9 cellular contexts compared by ENCODE assay signal in genomic region chr2:112869258-112869842, GRCh38. TPM values are rescaled to one million over a fixed set of nuclear protein-coding genes. Genes with fewer than 3 reads are reported as not detected.
DNase-seq lines count a peak whose midpoint lies in the region; ATAC-seq, FAIRE-seq and TF ChIP-seq lines count a peak whose summit lies in the region.
"Had no signal": no experiment of that assay in that cellular context is flagged by ENCODE, and none has a peak within 500 bp of the region (broad histone marks: within the 10 kb centered on the region; RNA-seq: fewer than 3 reads in every experiment).

No MANE protein-coding gene starts in this region.

- peak; percentile 22 for DNase-seq in GM12865 (ENCODE audit: low read depth)
- DNase-seq in NCI-H2029 (lab: John Stamatoyannopoulos, UW) = peak; percentile 37
- peak; percentile 32 for DNase-seq in activated naive CD8-positive, alpha-beta T cell treated with anti-CD3 and anti-CD28 coated beads, Interleukin-2, amount 50 U/mL, for 24 hours
- peak; percentile 95 for DNase-seq in kidney
- DNase-seq in GM10266 (ENCODE audit: extremely low spot score) = no peak
- no peak for DNase-seq in SKM-1 treated with dmso at 0.1 percent for 144 hours (lab: John Stamatoyannopoulos, UW; ENCODE audit: unreplicated experiment)
- no peak for DNase-seq in activated T-cell treated with anti-CD3 and anti-CD28 coated beads, Interleukin-2, amount 50 U/mL, for 4 hours

- no peaks in the 10 kb centered on the region for H3K36me3 Mint-ChIP-seq in activated naive CD8-positive, alpha-beta T cell treated with anti-CD3 and anti-CD28 coated beads, Interleukin-2, amount 50 U/mL, for 24 hours (ENCODE audit: low read depth)
- H3K36me3 Mint-ChIP-seq in activated T-cell treated with anti-CD3 and anti-CD28 coated beads, Interleukin-2, amount 50 U/mL, for 4 hours (ENCODE audit: insufficient read depth) = no peaks in the 10 kb centered on the region

- intact Hi-C loops in kidney (cut with DNase I) = no loop called here

- no peak overlapping the region for H3K9ac ChIP-seq in kidney (ENCODE audit: low read length in 2 of 2)

- H3K27ac Mint-ChIP-seq in activated naive CD8-positive, alpha-beta T cell treated with anti-CD3 and anti-CD28 coated beads, Interleukin-2, amount 50 U/mL, for 24 hours = no peak overlapping the region

- H3K4me3 Mint-ChIP-seq in activated naive CD8-positive, alpha-beta T cell treated with anti-CD3 and anti-CD28 coated beads, Interleukin-2, amount 50 U/mL, for 24 hours = no peak overlapping the region
- H3K4me3 Mint-ChIP-seq in activated T-cell treated with anti-CD3 and anti-CD28 coated beads, Interleukin-2, amount 50 U/mL, for 4 hours = no peak overlapping the region

- peak; percentile 65 for ATAC-seq in activated naive CD8-positive, alpha-beta T cell treated with anti-CD3 and anti-CD28 coated beads, Interleukin-2, amount 50 U/mL, for 24 hours
- no peak for ATAC-seq in GM21515 (IDR thresholded peaks at IDR 0.05; ENCODE audit: unreplicated experiment)
- no peak for ATAC-seq in activated T-cell treated with anti-CD3 and anti-CD28 coated beads, Interleukin-2, amount 50 U/mL, for 4 hours

- no peak overlapping the region for H3K27ac ChIP-seq in kidney (ENCODE audit: low read depth in 2 of 2, low read length in 2 of 2)

- H3K9me3 Mint-ChIP-seq in activated naive CD8-positive, alpha-beta T cell treated with anti-CD3 and anti-CD28 coated beads, Interleukin-2, amount 50 U/mL, for 24 hours = no peaks in the 10 kb centered on the region
- no peaks in the 10 kb centered on the region for H3K9me3 Mint-ChIP-seq in activated T-cell treated with anti-CD3 and anti-CD28 coated beads, Interleukin-2, amount 50 U/mL, for 4 hours

- H3K4me3 ChIP-seq in GM12865 (ENCODE audit: low read depth, low read length) (no peak overlapping the region), kidney (ENCODE audit: low read length in 2 of 2) (no peak overlapping the region)

- no peaks in the 10 kb centered on the region for H3K4me1 Mint-ChIP-seq in activated naive CD8-positive, alpha-beta T cell treated with anti-CD3 and anti-CD28 coated beads, Interleukin-2, amount 50 U/mL, for 24 hours
- H3K4me1 Mint-ChIP-seq in activated T-cell treated with anti-CD3 and anti-CD28 coated beads, Interleukin-2, amount 50 U/mL, for 4 hours (ENCODE audit: low read depth) = no peaks in the 10 kb centered on the region

- peaks cover 28% of the 10 kb centered on the region for H3K27me3 Mint-ChIP-seq in activated naive CD8-positive, alpha-beta T cell treated with anti-CD3 and anti-CD28 coated beads, Interleukin-2, amount 50 U/mL, for 24 hours
- H3K27me3 Mint-ChIP-seq in activated T-cell treated with anti-CD3 and anti-CD28 coated beads, Interleukin-2, amount 50 U/mL, for 4 hours (ENCODE audit: low read depth) = peaks cover 14% of the 10 kb centered on the region

- TF ChIP-seq CTCF in GM12865 (IDR thresholded peaks at IDR 0.05; ENCODE audit: insufficient read depth, low read depth, low read length, missing control alignments) = no peak
- no peak for TF ChIP-seq CTCF in kidney (IDR thresholded peaks at IDR 0.05; ENCODE audit: borderline replicate concordance, extremely low read depth, insufficient read depth)
- no peak for TF ChIP-seq CTCF in GM10266 (IDR thresholded peaks at IDR 0.05; ENCODE audit: control insufficient read depth, insufficient read depth, low read depth, missing control alignments)

- H3K4me1 ChIP-seq in kidney (ENCODE audit: control insufficient read depth in 1 of 2, insufficient read depth in 1 of 2, low read depth in 1 of 2, low read length in 2 of 2) = peaks cover 0 to 2% of the 10 kb centered on the region in 2 donors

- H3K9me3 ChIP-seq in kidney (ENCODE audit: control insufficient read depth in 1 of 2, low read length in 2 of 2) = no peaks in the 10 kb centered on the region

- no peaks in the 10 kb centered on the region for H3K36me3 ChIP-seq in kidney (ENCODE audit: control insufficient read depth in 1 of 2, insufficient read depth in 2 of 2, low read length in 2 of 2)

- no peak for FAIRE-seq in kidney (lab: Jason Lieb, UNC)

RNA-seq across cellular contexts. Expression of gene IL1B, which starts 32.8 kb away (rescaled TPM):
- 2.9 TPM for total RNA-seq in kidney
- 0.56 TPM for polyA plus RNA-seq in kidney (ENCODE audit: insufficient read depth, low read depth, low replicate concordance)
- total RNA-seq in activated T-cell treated with anti-CD3 and anti-CD28 coated beads, Interleukin-2, amount 50 U/mL, for 4 hours = 1 to 10 TPM in 2 of 3 donors, under 1 TPM in 1; 0.42 to 1.6 (median 1.3) TPM

RNA-seq across cellular contexts. Expression of gene IL37, which starts 41.6 kb away (rescaled TPM):
- not detected for total RNA-seq in kidney
- not detected for polyA plus RNA-seq in kidney (ENCODE audit: insufficient read depth, low read depth, low replicate concordance)
- total RNA-seq in activated T-cell treated with anti-CD3 and anti-CD28 coated beads, Interleukin-2, amount 50 U/mL, for 4 hours = not detected
- polyA plus RNA-seq: adipose tissue had no signal

Comparison
In these comparisons a context has a peak if more than half of its experiments do, and no peak if none do; other contexts are left out.
1. DNase-seq: peak in GM12865 (single experiment), NCI-H2029 (single experiment), activated naive CD8-positive, alpha-beta T cell treated with anti-CD3 and anti-CD28 coated beads, Interleukin-2, amount 50 U/mL, for 24 hours (single experiment) and kidney (single experiment); none in GM10266 (single experiment), SKM-1 treated with dmso at 0.1 percent for 144 hours (single experiment) and activated T-cell treated with anti-CD3 and anti-CD28 coated beads, Interleukin-2, amount 50 U/mL, for 4 hours (single experiment).